In genomic region chr2:181785677-181786344, GRCh38 we compare ENCODE assay signal across 14 cellular contexts.
A peak's percentile ranks its signal among the peaks of the same experiment; 100 is the strongest.
DNase-seq lines count a peak whose midpoint lies in the region; ATAC-seq and TF ChIP-seq lines count a peak whose summit lies in the region.
"Had no signal": no experiment of that assay in that cellular context is flagged by ENCODE, and none has a peak within 500 bp of the region (broad histone marks: within the 10 kb centered on the region; RNA-seq: fewer than 3 reads in every experiment).

No MANE protein-coding gene starts in this region.

- WGBS in hepatocyte (ENCODE audit: low lambda C conversion rate, missing lambda C conversion rate) = 57% methylated on average over 2 of the region's 2 CpGs

- peaks cover 26% of the 10 kb centered on the region for H3K4me1 Mint-ChIP-seq in MCF 10A (ENCODE audit: insufficient read depth, unreplicated experiment)

- H3K4me3 Mint-ChIP-seq in MCF 10A (ENCODE audit: unreplicated experiment) = no peak overlapping the region

- H3K27ac ChIP-seq in breast epithelium (no peak overlapping the region), hepatocyte (peak overlapping the region; percentile 71)
- H3K27ac ChIP-seq: WERI-Rb-1 had no signal

- H2AFZ ChIP-seq in hepatocyte = peak overlapping the region; percentile 5

- no peak for ATAC-seq in GM18907 (IDR thresholded peaks at IDR 0.05; ENCODE audit: unreplicated experiment)
- ATAC-seq in GM21528 (IDR thresholded peaks at IDR 0.05; ENCODE audit: low FRiP score, unreplicated experiment) = no peak

- intact Hi-C loops in MCF 10A (cut with micrococcal nuclease) = no loop called here
- intact Hi-C loops in breast epithelium (cut with DNase I; ENCODE audit: low total_unique reads) = no loop called here

- no peaks in the 10 kb centered on the region for H3K27me3 ChIP-seq in breast epithelium
- no peaks in the 10 kb centered on the region for H3K27me3 ChIP-seq in hepatocyte

- peak overlapping the region; percentile 57 for H3K4me2 ChIP-seq in hepatocyte

- H4K20me1 ChIP-seq in hepatocyte (ENCODE audit: insufficient read depth, poor library complexity, severe bottlenecking) = no peaks in the 10 kb centered on the region

- no peaks in the 10 kb centered on the region for H3K36me3 ChIP-seq in breast epithelium
- H3K36me3 ChIP-seq in hepatocyte (replicated peaks; ENCODE audit: insufficient read depth, low read depth) = no peaks in the 10 kb centered on the region
- H3K36me3 ChIP-seq: WERI-Rb-1 had no signal

- H3K4me3 ChIP-seq in breast epithelium = no peak overlapping the region
- no peak overlapping the region for H3K4me3 ChIP-seq in hepatocyte

- DNase-seq in MCF 10A (ENCODE audit: unreplicated experiment) = peak; percentile 81
- no peak for DNase-seq in breast epithelium (ENCODE audit: low spot score in 2 of 2)
- peak; percentile 79 for DNase-seq in amniotic epithelial cell (ENCODE audit: low read depth)
- peak; percentile 53 for DNase-seq in hepatocyte (ENCODE audit: low spot score)
- no peak for DNase-seq in cerebellar nuclear complex (lab: John Stamatoyannopoulos, UW)
- DNase-seq in stimulated activated CD4-positive, alpha-beta T cell treated with anti-CD3 and anti-CD28 coated beads, Interleukin-2, amount 100 ng/mL, for 24 hours = no peak
- DNase-seq: 8988T; amygdala; effector memory CD4-positive, alpha-beta T cell; NCI-H1105; NCI-H526; WERI-Rb-1 had no signal

- no peaks in the 10 kb centered on the region for H3K9me3 ChIP-seq in breast epithelium
- H3K9me3 ChIP-seq in hepatocyte (ENCODE audit: low read depth) = no peaks in the 10 kb centered on the region

- H3K36me3 Mint-ChIP-seq in MCF 10A (ENCODE audit: insufficient read depth, unreplicated experiment) = peaks cover 5% of the 10 kb centered on the region

- H3K4me1 ChIP-seq in breast epithelium (no peaks in the 10 kb centered on the region), hepatocyte (ENCODE audit: insufficient read depth) (peaks cover 46% of the 10 kb centered on the region)

- CTCF ChIA-PET in MCF 10A (lab: Yijun Ruan, JAX) = interaction anchor here (0.9 kb wide), 1 partner anchor 8 kb away, joined by 4 read pairs; no protein-coding TSS in a partner anchor

- peak overlapping the region; percentile 68 for H3K27ac Mint-ChIP-seq in MCF 10A (ENCODE audit: low read depth, unreplicated experiment)

- H3K9me3 Mint-ChIP-seq in MCF 10A (ENCODE audit: unreplicated experiment) = no peaks in the 10 kb centered on the region

- TF ChIP-seq POLR2A in breast epithelium (IDR thresholded peaks at IDR 0.05) = no peak

- POLR2A ChIA-PET in MCF 10A (lab: Yijun Ruan, JAX) = interaction anchor here (0.8 to 2.0 kb wide), 14 partner anchors 8 to 117 kb away, joined by 3 to 8 read pairs (median 4); partner anchors contain the start of gene ITPRID2

- no TSS peak for BruUV-seq in MCF 10A (replicated peaks; lab: Mats Ljungman, UMichigan)

- no peaks in the 10 kb centered on the region for H3K9me2 ChIP-seq in hepatocyte (replicated peaks; ENCODE audit: insufficient read depth)

- no peak for TF ChIP-seq CTCF in MCF 10A (IDR thresholded peaks at IDR 0.05; ENCODE audit: unreplicated experiment)
- TF ChIP-seq CTCF in breast epithelium (IDR thresholded peaks at IDR 0.05) = no peak
- TF ChIP-seq CTCF in hepatocyte (IDR thresholded peaks at IDR 0.05; ENCODE audit: poor library complexity) = no peak

- H3K27me3 Mint-ChIP-seq in MCF 10A (ENCODE audit: insufficient read depth, unreplicated experiment) = no peaks in the 10 kb centered on the region

- H3K79me2 ChIP-seq in hepatocyte = no peaks in the 10 kb centered on the region

Comparison
In these comparisons a context has a peak if more than half of its experiments do, and no peak if none do; other contexts are left out.
1. DNase-seq: peak in MCF 10A (single experiment), amniotic epithelial cell (single experiment) and hepatocyte (single experiment); none in breast epithelium (0 of 2), cerebellar nuclear complex (0 of 2) and stimulated activated CD4-positive, alpha-beta T cell treated with anti-CD3 and anti-CD28 coated beads, Interleukin-2, amount 100 ng/mL, for 24 hours (0 of 2).